Comparison of ENCODE assay signal across 27 cellular contexts in genomic region chr4:6178757-6179156, GRCh38. TPM values are rescaled to one million over a fixed set of nuclear protein-coding genes. Genes with fewer than 3 reads are reported as not detected.
DNase-seq lines count a peak whose midpoint lies in the region; ATAC-seq and FAIRE-seq lines count a peak whose summit lies in the region.
"Had no signal": no experiment of that assay in that cellular context is flagged by ENCODE, and none has a peak within 500 bp of the region (broad histone marks: within the 10 kb centered on the region; RNA-seq: fewer than 3 reads in every experiment).

No MANE protein-coding gene starts in this region.

- intact Hi-C loops in activated CD4-positive, alpha-beta T cell treated with anti-CD3 and anti-CD28 coated beads, Interleukin-2, amount 10 ng/mL, durations not matched to agents 24 days and 14 days (cut with micrococcal nuclease) = loop anchor here (5.0 kb wide), 1 partner anchor 46 kb away; no protein-coding TSS in a partner anchor

- H3K27ac Mint-ChIP-seq in activated CD4-positive, alpha-beta T cell treated with anti-CD3 and anti-CD28 coated beads, Interleukin-2, amount 10 ng/mL, durations not matched to agents 24 days and 14 days = peak overlapping the region; percentile 92
- H3K27ac Mint-ChIP-seq in activated CD8-positive, alpha-beta T cell treated with anti-CD3 and anti-CD28 coated beads, Interleukin-2, amount 10 ng/mL, durations not matched to agents 7 days and 5 days = peak overlapping the region; percentile 97
- H3K27ac Mint-ChIP-seq in natural killer cell treated with Interleukin-12 subunit alpha and Interleukin-12 subunit beta and Interleukin-15 and Interleukin-18, amount 100 ng/mL, for 72 hours = peak overlapping the region; percentile 96 to 100
- H3K27ac Mint-ChIP-seq in naive thymus-derived CD8-positive, alpha-beta T cell = peak overlapping the region in 2 of 10 donors; percentile 40 to 83
- H3K27ac Mint-ChIP-seq: B cell, HFFc6 had no signal

- H3K4me1 Mint-ChIP-seq in activated CD4-positive, alpha-beta T cell treated with anti-CD3 and anti-CD28 coated beads, Interleukin-2, amount 10 ng/mL, durations not matched to agents 24 days and 14 days = peaks cover 60% of the 10 kb centered on the region
- H3K4me1 Mint-ChIP-seq in activated CD8-positive, alpha-beta T cell treated with anti-CD3 and anti-CD28 coated beads, Interleukin-2, amount 10 ng/mL, durations not matched to agents 7 days and 5 days (ENCODE audit: low read depth) = peaks cover 70% of the 10 kb centered on the region
- H3K4me1 Mint-ChIP-seq in natural killer cell treated with Interleukin-12 subunit alpha and Interleukin-12 subunit beta and Interleukin-15 and Interleukin-18, amount 100 ng/mL, for 72 hours (ENCODE audit: low read depth in 2 of 2) = peaks cover 54 to 82% of the 10 kb centered on the region in 2 donors
- H3K4me1 Mint-ChIP-seq in naive thymus-derived CD8-positive, alpha-beta T cell = peaks cover 15 to 59% (median 36%) of the 10 kb centered on the region in 4 donors

- peaks cover 14% of the 10 kb centered on the region for H3K9me3 Mint-ChIP-seq in activated CD4-positive, alpha-beta T cell treated with anti-CD3 and anti-CD28 coated beads, Interleukin-2, amount 10 ng/mL, durations not matched to agents 24 days and 14 days
- peaks cover 16% of the 10 kb centered on the region for H3K9me3 Mint-ChIP-seq in activated CD8-positive, alpha-beta T cell treated with anti-CD3 and anti-CD28 coated beads, Interleukin-2, amount 10 ng/mL, durations not matched to agents 7 days and 5 days (ENCODE audit: insufficient read depth)
- H3K9me3 Mint-ChIP-seq in natural killer cell treated with Interleukin-12 subunit alpha and Interleukin-12 subunit beta and Interleukin-15 and Interleukin-18, amount 100 ng/mL, for 72 hours = no peaks in the 10 kb centered on the region
- H3K9me3 Mint-ChIP-seq in naive thymus-derived CD8-positive, alpha-beta T cell = peaks cover 0 to 38% (median 13%) of the 10 kb centered on the region in 9 donors

- peak overlapping the region; percentile 69 for H3K4me3 Mint-ChIP-seq in activated CD4-positive, alpha-beta T cell treated with anti-CD3 and anti-CD28 coated beads, Interleukin-2, amount 10 ng/mL, durations not matched to agents 24 days and 14 days
- H3K4me3 Mint-ChIP-seq in activated CD8-positive, alpha-beta T cell treated with anti-CD3 and anti-CD28 coated beads, Interleukin-2, amount 10 ng/mL, durations not matched to agents 7 days and 5 days = peak overlapping the region; percentile 43
- H3K4me3 Mint-ChIP-seq in natural killer cell treated with Interleukin-12 subunit alpha and Interleukin-12 subunit beta and Interleukin-15 and Interleukin-18, amount 100 ng/mL, for 72 hours = peak overlapping the region; percentile 91
- H3K4me3 Mint-ChIP-seq in naive thymus-derived CD8-positive, alpha-beta T cell = peak overlapping the region in 2 of 10 donors; percentile 58 to 70
- H3K4me3 Mint-ChIP-seq: B cell, HFFc6 had no signal

- CTCF ChIA-PET in activated CD8-positive, alpha-beta T cell treated with anti-CD3 and anti-CD28 coated beads, Interleukin-2, amount 10 ng/mL, durations not matched to agents 7 days and 5 days (lab: Charles Lee) = no interaction called here

- FAIRE-seq in RCC 7860 (lab: Jason Lieb, UNC) = no peak
- FAIRE-seq: HepG2, keratinocyte had no signal

- no peaks in the 10 kb centered on the region for H3K27me3 Mint-ChIP-seq in activated CD4-positive, alpha-beta T cell treated with anti-CD3 and anti-CD28 coated beads, Interleukin-2, amount 10 ng/mL, durations not matched to agents 24 days and 14 days
- no peaks in the 10 kb centered on the region for H3K27me3 Mint-ChIP-seq in activated CD8-positive, alpha-beta T cell treated with anti-CD3 and anti-CD28 coated beads, Interleukin-2, amount 10 ng/mL, durations not matched to agents 7 days and 5 days (ENCODE audit: low read depth)
- H3K27me3 Mint-ChIP-seq in natural killer cell treated with Interleukin-12 subunit alpha and Interleukin-12 subunit beta and Interleukin-15 and Interleukin-18, amount 100 ng/mL, for 72 hours = no peaks in the 10 kb centered on the region
- H3K27me3 Mint-ChIP-seq in naive thymus-derived CD8-positive, alpha-beta T cell = peaks cover 0 to 38% (median 8%) of the 10 kb centered on the region in 5 donors

- peaks cover 39% of the 10 kb centered on the region for H3K36me3 Mint-ChIP-seq in activated CD4-positive, alpha-beta T cell treated with anti-CD3 and anti-CD28 coated beads, Interleukin-2, amount 10 ng/mL, durations not matched to agents 24 days and 14 days (ENCODE audit: low read depth)
- peaks cover 56% of the 10 kb centered on the region for H3K36me3 Mint-ChIP-seq in activated CD8-positive, alpha-beta T cell treated with anti-CD3 and anti-CD28 coated beads, Interleukin-2, amount 10 ng/mL, durations not matched to agents 7 days and 5 days (ENCODE audit: low read depth)
- H3K36me3 Mint-ChIP-seq in natural killer cell treated with Interleukin-12 subunit alpha and Interleukin-12 subunit beta and Interleukin-15 and Interleukin-18, amount 100 ng/mL, for 72 hours = peaks cover 54% of the 10 kb centered on the region
- peaks cover 0 to 27% (median 0%) of the 10 kb centered on the region in 3 donors for H3K36me3 Mint-ChIP-seq in naive thymus-derived CD8-positive, alpha-beta T cell
- H3K36me3 Mint-ChIP-seq: T-cell had no signal

- ATAC-seq in activated CD8-positive, alpha-beta T cell treated with anti-CD3 and anti-CD28 coated beads, Interleukin-2, amount 10 ng/mL, durations not matched to agents 7 days and 5 days = no peak
- no peak for ATAC-seq in natural killer cell treated with Interleukin-12 subunit alpha and Interleukin-12 subunit beta and Interleukin-15 and Interleukin-18, amount 100 ng/mL, for 72 hours
- no peak for ATAC-seq in naive thymus-derived CD8-positive, alpha-beta T cell
- ATAC-seq: HepG2 had no signal

- no peak for DNase-seq in activated CD4-positive, alpha-beta T cell treated with anti-CD3 and anti-CD28 coated beads, Interleukin-2, amount 10 ng/mL, durations not matched to agents 24 days and 14 days
- DNase-seq in activated CD4-positive, alpha-beta T cell treated with anti-CD3 and anti-CD28 coated beads for 48 hours = no peak
- peak; percentile 19 for DNase-seq in HS-5 (ENCODE audit: low read depth)
- no peak for DNase-seq in activated CD8-positive, alpha-beta T cell treated with anti-CD3 and anti-CD28 coated beads, Interleukin-2, amount 10 ng/mL, durations not matched to agents 7 days and 5 days
- no peak for DNase-seq in natural killer cell treated with Interleukin-12 subunit alpha and Interleukin-12 subunit beta and Interleukin-15 and Interleukin-18, amount 100 ng/mL, for 72 hours (ENCODE audit: low spot score)
- DNase-seq in NCI-H2196 treated with DMSO at 0.1 percent for 48 hours (lab: John Stamatoyannopoulos, UW; ENCODE audit: unreplicated experiment) = no peak
- DNase-seq in naive thymus-derived CD8-positive, alpha-beta T cell = no peak
- DNase-seq in RCC 7860 (ENCODE audit: low spot score) = no peak
- DNase-seq: amygdala; DMS 273 treated with DMSO at 0.1 percent for 48 hours; HFFc6; hypothalamus; lower lobe of right lung; NCI-H1436 treated with DMSO at 0.1 percent for 48 hours; NCI-H2171; NCI-H69; Right ventricle myocardium superior; spleen; stimulated activated CD4-positive, alpha-beta T cell treated with anti-CD3 and anti-CD28 coated beads, Interleukin-4, amount 100 ng/mL, for 4 hours; upper lobe of left lung had no signal

- POLR2A ChIA-PET in activated CD8-positive, alpha-beta T cell treated with anti-CD3 and anti-CD28 coated beads, Interleukin-2, amount 10 ng/mL, durations not matched to agents 7 days and 5 days (lab: Charles Lee) = interaction anchor here (1.1 to 8.7 kb wide), 2 partner anchors 12 to 21 kb away, joined by 3 to 150 read pairs; partner anchors contain the start of gene JAKMIP1
- POLR2A ChIA-PET in naive thymus-derived CD8-positive, alpha-beta T cell (lab: Charles Lee) = no interaction called here

RNA-seq across cellular contexts. Expression of gene JAKMIP1, which starts 21.6 kb away (rescaled TPM):
- total RNA-seq in activated CD4-positive, alpha-beta T cell treated with anti-CD3 and anti-CD28 coated beads, Interleukin-2, amount 10 ng/mL, durations not matched to agents 24 days and 14 days = 10.3 and 11.3 TPM in 2 replicates
- total RNA-seq in activated CD8-positive, alpha-beta T cell treated with anti-CD3 and anti-CD28 coated beads, Interleukin-2, amount 10 ng/mL, durations not matched to agents 7 days and 5 days = 1 to 10 TPM; 9.3 to 9.6 TPM
- 10 to 100 TPM; 16.3 to 66.7 TPM for total RNA-seq in natural killer cell treated with Interleukin-12 subunit alpha and Interleukin-12 subunit beta and Interleukin-15 and Interleukin-18, amount 100 ng/mL, for 72 hours
- under 1 TPM in 1 of 2 experiments, not detected in 1; 0.38 TPM for total RNA-seq in naive thymus-derived CD8-positive, alpha-beta T cell
- 1 to 10 TPM in 1 of 3 donors, under 1 TPM in 2; 0.15 to 9.6 (median 0.68) TPM for polyA plus RNA-seq in naive thymus-derived CD8-positive, alpha-beta T cell
- total RNA-seq: epithelial cell of proximal tubule, G401, HepG2, HFFc6, M059J, Right ventricle myocardium superior had no signal
- polyA plus RNA-seq: HepG2, keratinocyte had no signal
